In genomic region chr13:39263033-39263432, GRCh38 we compare ENCODE assay signal across 9 cellular contexts.
DNase-seq lines count a peak whose midpoint lies in the region; ATAC-seq and TF ChIP-seq lines count a peak whose summit lies in the region.
"Had no signal": no experiment of that assay in that cellular context is flagged by ENCODE, and none has a peak within 500 bp of the region (broad histone marks: within the 10 kb centered on the region; RNA-seq: fewer than 3 reads in every experiment).

No MANE protein-coding gene starts in this region.

- H3K4me2 ChIP-seq in fibroblast of lung (ENCODE audit: extremely low read depth, insufficient read depth, low read length): no peak overlapping the region
- no peak overlapping the region for H3K4me2 ChIP-seq in neural progenitor cell

- H2AFZ ChIP-seq in fibroblast of lung (ENCODE audit: low read length): no peak overlapping the region
- no peak overlapping the region for H2AFZ ChIP-seq in neural progenitor cell (replicated peaks)

- H3K27me3 Mint-ChIP-seq in neural progenitor cell (ENCODE audit: insufficient read depth, low read depth): no peaks in the 10 kb centered on the region

- H3K9me3 Mint-ChIP-seq in neural progenitor cell: peaks cover 13% of the 10 kb centered on the region

- H3K27ac Mint-ChIP-seq in neural progenitor cell: no peak overlapping the region
- H3K27ac Mint-ChIP-seq: naive thymus-derived CD8-positive, alpha-beta T cell had no signal

- H3K36me3 Mint-ChIP-seq in neural progenitor cell: peaks cover 3% of the 10 kb centered on the region
- H3K36me3 Mint-ChIP-seq: naive thymus-derived CD8-positive, alpha-beta T cell had no signal

- H3K9ac ChIP-seq in fibroblast of lung (ENCODE audit: insufficient read depth, low read length) (no peak overlapping the region), neural progenitor cell (no peak overlapping the region)

- no peaks in the 10 kb centered on the region for H3K36me3 ChIP-seq in fibroblast of lung (ENCODE audit: control insufficient read depth, insufficient read depth, low read length)
- no peaks in the 10 kb centered on the region for H3K36me3 ChIP-seq in neural progenitor cell

- H3K79me2 ChIP-seq in fibroblast of lung (ENCODE audit: control insufficient read depth, insufficient read depth, low read length) (no peaks in the 10 kb centered on the region), neural progenitor cell (ENCODE audit: low read depth) (no peaks in the 10 kb centered on the region)

- TF ChIP-seq CTCF in AG04449 (IDR thresholded peaks at IDR 0.05; ENCODE audit: insufficient read depth, low read length, missing control alignments) (peak; percentile 60), GM12875 (IDR thresholded peaks at IDR 0.05; ENCODE audit: borderline replicate concordance, insufficient read depth, low read depth, low read length) (peak; percentile 63; the same call in 1 of the 2 replicates), fibroblast of lung (conservative IDR thresholded peaks at IDR 0.05 in 1 of 2, IDR thresholded peaks at IDR 0.05 in 1 of 2; ENCODE audit: low read depth in 1 of 2, low read length in 2 of 2) (peak; percentile 78 to 79), neural progenitor cell (IDR thresholded peaks at IDR 0.05) (peak; percentile 75)

- H3K9me3 ChIP-seq in fibroblast of lung (ENCODE audit: control insufficient read depth, insufficient read depth, low read depth, low read length) (no peaks in the 10 kb centered on the region), neural progenitor cell (ENCODE audit: low read depth) (no peaks in the 10 kb centered on the region)

- no peaks in the 10 kb centered on the region for H3F3A ChIP-seq in neural progenitor cell (ENCODE audit: low read depth)

- H3K4me1 Mint-ChIP-seq in neural progenitor cell: peaks cover 7% of the 10 kb centered on the region
- H3K4me1 Mint-ChIP-seq: naive thymus-derived CD8-positive, alpha-beta T cell had no signal

- DNase-seq in AG04449 (ENCODE audit: low read depth, low spot score) (no peak), NCI-H1417 (lab: John Stamatoyannopoulos, UW) (peak; percentile 54 to 80 (median 55)), fibroblast of lung (ENCODE audit: low read depth in 2 of 2) (peak; percentile 10 to 50), neural progenitor cell (ENCODE audit: low spot score) (peak; percentile 49)

- H3K4me3 ChIP-seq in AG04449 (ENCODE audit: low read depth, low read length) (no peak overlapping the region), GM12875 (ENCODE audit: low read depth, low read length) (no peak overlapping the region), fibroblast of lung (replicated peaks in 1 of 4; ENCODE audit: control extremely low read depth in 1 of 4, insufficient read depth in 1 of 4, low read depth in 3 of 4, low read length in 4 of 4) (no peak overlapping the region), neural progenitor cell (no peak overlapping the region)

- POLR2A ChIA-PET in AG04449 (lab: Yijun Ruan, JAX): no interaction called here

- H3K4me1 ChIP-seq in fibroblast of lung (ENCODE audit: control insufficient read depth, extremely low read depth, insufficient read depth, low read length) (peaks cover 4% of the 10 kb centered on the region), neural progenitor cell (no peaks in the 10 kb centered on the region)

- no peaks in the 10 kb centered on the region for H4K20me1 ChIP-seq in fibroblast of lung (ENCODE audit: control insufficient read depth, extremely low read depth, insufficient read depth, low read length)
- no peaks in the 10 kb centered on the region for H4K20me1 ChIP-seq in neural progenitor cell (ENCODE audit: low read depth)

- peak; percentile 62 for ATAC-seq in HG02840 (IDR thresholded peaks at IDR 0.05; ENCODE audit: low FRiP score, unreplicated experiment)
- peak; percentile 49 to 52 for ATAC-seq in activated CD4-positive, CD25-positive, alpha-beta regulatory T cell treated with anti-CD3 and anti-CD28 coated beads, Interleukin-2, amount 50 U/mL, for 24 hours
- no peak for ATAC-seq in GM21367 (IDR thresholded peaks at IDR 0.05; ENCODE audit: unreplicated experiment)
- ATAC-seq: naive thymus-derived CD8-positive, alpha-beta T cell had no signal

- H3K27ac ChIP-seq in fibroblast of lung (ENCODE audit: insufficient read depth, low read length): no peak overlapping the region
- no peak overlapping the region for H3K27ac ChIP-seq in neural progenitor cell

- CTCF ChIA-PET in AG04449 (lab: Yijun Ruan, JAX): interaction anchor here (1.2 to 3.4 kb wide), 4 partner anchors 115 to 353 kb away, joined by 3 to 12 read pairs (median 6); no protein-coding TSS in a partner anchor

- H3K27me3 ChIP-seq in fibroblast of lung (ENCODE audit: control insufficient read depth, insufficient read depth, low read length) (no peaks in the 10 kb centered on the region), neural progenitor cell (no peaks in the 10 kb centered on the region)

- no peak overlapping the region for H3K4me3 Mint-ChIP-seq in neural progenitor cell
- H3K4me3 Mint-ChIP-seq: naive thymus-derived CD8-positive, alpha-beta T cell had no signal
